In the genomic region with DNA sequence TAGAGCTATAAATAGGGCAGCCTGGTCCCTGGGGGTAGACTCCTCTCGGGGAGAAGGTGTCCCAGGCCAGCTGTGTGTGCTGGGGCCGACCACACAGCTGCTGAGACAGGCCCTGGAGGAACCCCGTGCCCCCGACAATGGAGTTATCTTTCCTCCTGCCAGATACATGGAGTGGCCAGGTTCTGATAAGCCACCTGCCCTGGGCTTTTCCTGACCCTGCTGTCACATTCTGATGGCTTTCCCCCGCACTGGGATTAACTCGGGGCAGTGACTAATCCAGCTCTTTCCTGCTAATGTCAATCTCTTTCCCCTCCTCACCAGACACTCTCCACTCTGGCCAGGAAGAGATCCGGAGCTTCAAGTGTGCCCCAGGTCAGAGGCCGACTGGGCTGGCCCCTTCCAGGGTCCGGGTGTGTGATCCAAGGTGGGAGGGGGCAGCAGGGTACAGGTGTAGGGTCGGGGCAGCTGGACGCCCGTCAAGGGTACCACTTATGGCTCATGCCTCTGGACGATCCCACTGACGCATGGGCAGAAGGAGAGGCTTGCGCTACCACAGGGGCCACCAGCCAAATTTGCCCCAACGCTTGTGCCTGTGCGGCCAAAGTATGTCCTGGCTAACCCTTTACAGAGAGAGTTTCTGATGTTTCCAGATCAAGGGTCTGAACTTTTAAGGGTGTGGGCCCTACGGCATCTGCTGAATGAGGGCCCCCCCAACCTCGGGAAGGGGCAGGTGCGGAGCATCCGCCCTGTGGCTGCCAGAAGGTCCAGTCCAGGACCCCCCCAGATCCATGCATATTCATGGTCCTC, we compare ENCODE assay signal across 2 cellular contexts.
TF ChIP-seq lines count a peak whose summit lies in the region.

No MANE protein-coding gene starts in this region.

TF ChIP-seq in A549, 52 proteins besides CTCF, POLR2A, EP300 and RAD21:
- TF ChIP-seq, protein P1, sequence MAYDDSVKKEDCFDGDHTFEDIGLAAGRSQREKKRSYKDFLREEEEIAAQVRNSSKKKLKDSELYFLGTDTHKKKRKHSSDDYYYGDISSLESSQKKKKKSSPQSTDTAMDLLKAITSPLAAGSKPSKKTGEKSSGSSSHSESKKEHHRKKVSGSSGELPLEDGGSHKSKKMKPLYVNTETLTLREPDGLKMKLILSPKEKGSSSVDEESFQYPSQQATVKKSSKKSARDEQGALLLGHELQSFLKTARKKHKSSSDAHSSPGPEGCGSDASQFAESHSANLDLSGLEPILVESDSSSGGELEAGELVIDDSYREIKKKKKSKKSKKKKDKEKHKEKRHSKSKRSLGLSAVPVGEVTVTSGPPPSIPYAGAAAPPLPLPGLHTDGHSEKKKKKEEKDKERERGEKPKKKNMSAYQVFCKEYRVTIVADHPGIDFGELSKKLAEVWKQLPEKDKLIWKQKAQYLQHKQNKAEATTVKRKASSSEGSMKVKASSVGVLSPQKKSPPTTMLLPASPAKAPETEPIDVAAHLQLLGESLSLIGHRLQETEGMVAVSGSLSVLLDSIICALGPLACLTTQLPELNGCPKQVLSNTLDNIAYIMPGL (CRISPR knock-in tag; IDR thresholded peaks at IDR 0.05; ENCODE audit: borderline replicate concordance), result no peak
- TF ChIP-seq MAX (IDR thresholded peaks at IDR 0.05) (no peak), ELK1 (IDR thresholded peaks at IDR 0.05; ENCODE audit: low read depth, low read length) (no peak), JUNB (IDR thresholded peaks at IDR 0.05) (no peak), FOXS1 (CRISPR knock-in tag; IDR thresholded peaks at IDR 0.05) (no peak), MYC (IDR thresholded peaks at IDR 0.05; ENCODE audit: borderline replicate concordance, low read length) (no peak), GATA3 (IDR thresholded peaks at IDR 0.05; ENCODE audit: borderline replicate concordance) (no peak), HEYL (CRISPR knock-in tag; IDR thresholded peaks at IDR 0.05) (no peak), POLR2AphosphoS2 (conservative IDR thresholded peaks at IDR 0.05; ENCODE audit: low read length) (no peak), RFX5 (IDR thresholded peaks at IDR 0.05) (no peak), HOXB13 (CRISPR knock-in tag; IDR thresholded peaks at IDR 0.05; ENCODE audit: low read depth) (no peak), CHD4 (IDR thresholded peaks at IDR 0.05; ENCODE audit: borderline replicate concordance) (no peak), HOXB5 (CRISPR knock-in tag; IDR thresholded peaks at IDR 0.05) (no peak), FOSB (CRISPR knock-in tag; IDR thresholded peaks at IDR 0.05) (no peak), REST (IDR thresholded peaks at IDR 0.05) (no peak)

TF ChIP-seq in K562, 482 proteins besides CTCF, POLR2A, EP300 and RAD21:
- peak; percentile 37; the same call in 1 of the 2 replicates for TF ChIP-seq TCF3 (CRISPR knock-in tag; IDR thresholded peaks at IDR 0.05)
- peak; percentile 71 for TF ChIP-seq CBFA2T3 (IDR thresholded peaks at IDR 0.05)
- peak; percentile 68 for TF ChIP-seq CBFA2T2 (conservative IDR thresholded peaks at IDR 0.05)
- TF ChIP-seq, protein P2, sequence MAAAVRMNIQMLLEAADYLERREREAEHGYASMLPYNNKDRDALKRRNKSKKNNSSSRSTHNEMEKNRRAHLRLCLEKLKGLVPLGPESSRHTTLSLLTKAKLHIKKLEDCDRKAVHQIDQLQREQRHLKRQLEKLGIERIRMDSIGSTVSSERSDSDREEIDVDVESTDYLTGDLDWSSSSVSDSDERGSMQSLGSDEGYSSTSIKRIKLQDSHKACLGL (CRISPR knock-in tag; IDR thresholded peaks at IDR 0.05; ENCODE audit: borderline replicate concordance, poor library complexity, severe bottlenecking), result no peak
